In genomic region chr2:70716951-70717350, GRCh38 we compare ENCODE assay signal across 22 cellular contexts. TPM values are rescaled to one million over a fixed set of nuclear protein-coding genes. Genes with fewer than 3 reads are reported as not detected.
A peak's percentile ranks its signal among the peaks of the same experiment; 100 is the strongest.
DNase-seq lines count a peak whose midpoint lies in the region; ATAC-seq and TF ChIP-seq lines count a peak whose summit lies in the region.
"Had no signal": no experiment of that assay in that cellular context is flagged by ENCODE, and none has a peak within 500 bp of the region (broad histone marks: within the 10 kb centered on the region; RNA-seq: fewer than 3 reads in every experiment).

No MANE protein-coding gene starts in this region.

- no peak overlapping the region for H4K5ac ChIP-seq in H9 (ENCODE audit: insufficient read length, low read depth, low read length)

- no peak overlapping the region for H3K27ac ChIP-seq in H9 (ENCODE audit: insufficient read length, low read depth, low read length)
- H3K27ac ChIP-seq in sigmoid colon, result no peak overlapping the region
- H3K27ac ChIP-seq: A549; BLaER1 treated with 17β-estradiol and CSF1 and Interleukin-3, amounts not matched to agents 10 nM and 100 nM; RWPE1 had no signal

- H3K4me3 Mint-ChIP-seq in H9 (no peak overlapping the region), WTC11 (no peak overlapping the region), glutamatergic neuron (ENCODE audit: unreplicated experiment) (peak overlapping the region; percentile 69)
- H3K4me3 Mint-ChIP-seq: CD4-positive, alpha-beta T cell had no signal

- peaks cover 60 to 65% of the 10 kb centered on the region in 2 experiments for H3K4me1 Mint-ChIP-seq in H9
- peaks cover 80% of the 10 kb centered on the region for H3K4me1 Mint-ChIP-seq in WTC11
- H3K4me1 Mint-ChIP-seq in glutamatergic neuron (ENCODE audit: low read depth, unreplicated experiment), result peaks cover 74% of the 10 kb centered on the region

- H3K27me3 ChIP-seq in H9 (ENCODE audit: insufficient read depth, low read length), result no peaks in the 10 kb centered on the region
- H3K27me3 ChIP-seq in sigmoid colon, result peaks cover 0 to 5% (median 0%) of the 10 kb centered on the region in 3 donors
- H3K27me3 ChIP-seq: BLaER1 treated with 17β-estradiol and CSF1 and Interleukin-3, amounts not matched to agents 10 nM and 100 nM; MG63 had no signal

- H3K27ac Mint-ChIP-seq in H9 (peak overlapping the region; percentile 50 to 91 (median 54); a peak in 5 of 7 replicates), WTC11 (peak overlapping the region; percentile 9), glutamatergic neuron (ENCODE audit: unreplicated experiment) (peak overlapping the region; percentile 87)
- H3K27ac Mint-ChIP-seq: CD4-positive, alpha-beta T cell had no signal

- H3K4me2 ChIP-seq in H9 (ENCODE audit: insufficient read depth, insufficient read length, low read length), result no peak overlapping the region
- H3K4me2 ChIP-seq: A549; BLaER1 treated with 17β-estradiol and CSF1 and Interleukin-3, amounts not matched to agents 10 nM and 100 nM had no signal

- no peak overlapping the region for H2BK12ac ChIP-seq in H9 (ENCODE audit: insufficient read length, low read depth, low read length)

- H2BK20ac ChIP-seq in H9 (ENCODE audit: low read depth, low read length, poor library complexity, severe bottlenecking), result no peak overlapping the region

- CTCF ChIA-PET in WTC11 (lab: Charles Lee), result interaction anchor here (0.9 to 5.1 kb wide), 6 partner anchors 13 to 148 kb away, joined by 3 to 20 read pairs (median 6); partner anchors contain the start of gene ADD2

- no peak overlapping the region for H3K56ac ChIP-seq in H9 (ENCODE audit: insufficient read length, low read depth, low read length)

- H3K4me1 ChIP-seq in H9 (ENCODE audit: insufficient read depth, low read length) (peaks cover 23% of the 10 kb centered on the region; the same call in 1 of the 2 replicates), sigmoid colon (peaks cover 0 to 9% (median 0%) of the 10 kb centered on the region in 4 donors)
- H3K4me1 ChIP-seq: A549 had no signal

- H2BK120ac ChIP-seq in H9 (ENCODE audit: low read depth, low read length, poor library complexity, severe bottlenecking), result no peak overlapping the region

- no CpG with 5 or more reads among the region's 3 CpGs for WGBS in H9 (ENCODE audit: extremely low coverage, insufficient read length, low lambda C conversion rate)
- WGBS in sigmoid colon, 2 donors, result 87% methylated on average over 3 of the region's 3 CpGs

- H4K91ac ChIP-seq in H9 (ENCODE audit: insufficient read length, low read depth, low read length), result no peak overlapping the region

- peaks cover 43% of the 10 kb centered on the region; the same call in 1 of the 2 replicates for H3K79me2 ChIP-seq in H9 (ENCODE audit: insufficient read depth, low read length)

- H3K27me3 Mint-ChIP-seq in H9 (ENCODE audit: low read depth) (no peaks in the 10 kb centered on the region), WTC11 (ENCODE audit: low read depth) (no peaks in the 10 kb centered on the region), glutamatergic neuron (ENCODE audit: unreplicated experiment) (peaks cover 10% of the 10 kb centered on the region)
- H3K27me3 Mint-ChIP-seq: CD4-positive, alpha-beta T cell had no signal

- H3K14ac ChIP-seq in H9 (ENCODE audit: insufficient read depth, low read length), result no peak overlapping the region

- intact Hi-C loops in sigmoid colon (cut with DNase I), result no loop called here

- no peak overlapping the region for H3K4ac ChIP-seq in H9 (ENCODE audit: low read depth, low read length)

- H2AK5ac ChIP-seq in H9 (ENCODE audit: insufficient read length, low read length), result no peak overlapping the region

- no peaks in the 10 kb centered on the region for H3K23me2 ChIP-seq in H9 (ENCODE audit: insufficient read length, low read depth, low read length, poor library complexity, severe bottlenecking)

- H3K36me3 ChIP-seq in sigmoid colon, result no peaks in the 10 kb centered on the region
- H3K36me3 ChIP-seq: MG63 had no signal

- H3K9me3 Mint-ChIP-seq in H9 (no peaks in the 10 kb centered on the region; a peak in 1 of 5 replicates), WTC11 (no peaks in the 10 kb centered on the region), glutamatergic neuron (ENCODE audit: unreplicated experiment) (peaks cover 15% of the 10 kb centered on the region)
- H3K9me3 Mint-ChIP-seq: CD4-positive, alpha-beta T cell had no signal

- no peak overlapping the region for H2BK5ac ChIP-seq in H9 (ENCODE audit: insufficient read length, low read length)

- H3K18ac ChIP-seq in H9 (ENCODE audit: insufficient read length, low read depth, low read length), result no peak overlapping the region

- no peak overlapping the region for H3T11ph ChIP-seq in H9 (ENCODE audit: low read length)

- no peak overlapping the region for H2BK15ac ChIP-seq in H9 (ENCODE audit: low read depth, low read length)

- no peaks in the 10 kb centered on the region for H4K20me1 ChIP-seq in H9 (ENCODE audit: control insufficient read depth, insufficient read depth, insufficient read length)

- TF ChIP-seq CTCF in H9 (conservative IDR thresholded peaks at IDR 0.05), result no peak
- no peak for TF ChIP-seq CTCF in WTC11 (IDR thresholded peaks at IDR 0.05)
- no peak for TF ChIP-seq CTCF in glutamatergic neuron (IDR thresholded peaks at IDR 0.05; ENCODE audit: partially characterized antibody, unreplicated experiment)
- TF ChIP-seq CTCF in sigmoid colon (IDR thresholded peaks at IDR 0.05), result no peak

- DNase-seq in H9 (peak; percentile 26), WTC11 (ENCODE audit: low spot score) (no peak), glutamatergic neuron (no peak), sigmoid colon (peak; percentile 13), mucosa of gallbladder (ENCODE audit: low spot score) (no peak), dedifferentiated amniotic fluid mesenchymal stem cell (ENCODE audit: extremely low spot score) (no peak), NCI-H2029 treated with DMSO at 0.1 percent for 48 hours (lab: John Stamatoyannopoulos, UW) (no peak)
- DNase-seq: AML-193; CD4-positive, alpha-beta T cell; GOT3; HCEC 1CT; KG1; MG63; NCI-H2171; NCI-H226; NCI-H510A; SHP77 treated with DMSO at 0.1 percent for 48 hours had no signal

- H3K23ac ChIP-seq in H9 (ENCODE audit: insufficient read length, low read depth, low read length), result no peak overlapping the region

- no peak overlapping the region for H3K4me3 ChIP-seq in sigmoid colon
- H3K4me3 ChIP-seq: A549; BLaER1 treated with 17β-estradiol and CSF1 and Interleukin-3, amounts not matched to agents 10 nM and 100 nM; MG63 had no signal

- no peak overlapping the region for H4K8ac ChIP-seq in H9 (replicated peaks; ENCODE audit: insufficient read length, low read depth, low read length)

- no peak for TF ChIP-seq POLR2A in sigmoid colon (IDR thresholded peaks at IDR 0.05)

- no peak for TF ChIP-seq EP300 in sigmoid colon (IDR thresholded peaks at IDR 0.05)

- H3K9me3 ChIP-seq in H9 (ENCODE audit: control insufficient read depth, low read depth, low read length) (no peaks in the 10 kb centered on the region), sigmoid colon (no peaks in the 10 kb centered on the region)
- H3K9me3 ChIP-seq: A549; BLaER1 treated with 17β-estradiol and CSF1 and Interleukin-3, amounts not matched to agents 10 nM and 100 nM; MG63 had no signal

- H3K79me1 ChIP-seq in H9 (ENCODE audit: insufficient read depth, low read depth, low read length, poor library complexity, severe bottlenecking), result peaks cover 18% of the 10 kb centered on the region

- ATAC-seq in WTC11 (peak; percentile 25), GM18519 (IDR thresholded peaks at IDR 0.05; ENCODE audit: low FRiP score, unreplicated experiment) (no peak)
- ATAC-seq: A549, Panc1 had no signal

- POLR2A ChIA-PET in WTC11 (lab: Charles Lee), result no interaction called here

- H3K36me3 Mint-ChIP-seq in H9 (ENCODE audit: insufficient read depth in 1 of 3, low read depth in 3 of 3) (peaks cover 7 to 9% (median 9%) of the 10 kb centered on the region in 3 experiments; a peak in 6 of 7 replicates), WTC11 (peaks cover 10% of the 10 kb centered on the region), glutamatergic neuron (ENCODE audit: unreplicated experiment) (no peaks in the 10 kb centered on the region)

- H2AFZ ChIP-seq in H9 (ENCODE audit: low read length), result no peak overlapping the region

- no peak overlapping the region for H3K9ac ChIP-seq in H9 (ENCODE audit: extremely low read depth, insufficient read length, low read length)
- H3K9ac ChIP-seq: BLaER1 treated with 17β-estradiol and CSF1 and Interleukin-3, amounts not matched to agents 10 nM and 100 nM had no signal

TF ChIP-seq in WTC11, 78 proteins besides CTCF, POLR2A, EP300 and RAD21 (continues in another document):
- no peak for TF ChIP-seq ARID4B (CRISPR knock-in tag; IDR thresholded peaks at IDR 0.05; ENCODE audit: borderline replicate concordance)

RNA-seq across cellular contexts. Expression of gene ADD2, which starts 51.0 kb away (rescaled TPM):
- 124 TPM in 2 replicates for total RNA-seq in H9 (2021)
- total RNA-seq in WTC11 (2021), result 164 to 196 TPM (median 187 TPM) in 3 replicates
- 373 TPM for total RNA-seq in glutamatergic neuron (ENCODE audit: unreplicated experiment)
- total RNA-seq in sigmoid colon, result 1 to 10 TPM; 1.3 to 5.8 (median 3.9) TPM
- 1 to 10 TPM in 1 of 3 donors, under 1 TPM in 1, not detected in 1; under 0.01 to 2.7 TPM for polyA plus RNA-seq in sigmoid colon
- total RNA-seq in mucosa of gallbladder, result 0.95 TPM

Comparison
In these comparisons a context has a peak if more than half of its experiments do, and no peak if none do; other contexts are left out.
1. DNase-seq: peak in H9 (single experiment) and sigmoid colon (single experiment); none in WTC11 (single experiment), glutamatergic neuron (single experiment), mucosa of gallbladder (single experiment), dedifferentiated amniotic fluid mesenchymal stem cell (single experiment) and NCI-H2029 treated with DMSO at 0.1 percent for 48 hours (single experiment).
2. H3K27ac Mint-ChIP-seq: peak in every context shown above with its lines; median percentile 87 in glutamatergic neuron; 54 in H9; 9 in WTC11.
3. RNA of gene ADD2, which starts 51.0 kb away (total RNA-seq): 373 TPM in glutamatergic neuron (single experiment), 164 to 196 TPM in WTC11 and 124 TPM in H9; 1.3 to 5.8 TPM in sigmoid colon and 0.95 TPM in mucosa of gallbladder (single experiment); every median in the first group is over 10 times any median in the second.